ENCODE assay signal across 18 cellular contexts in the genomic region with DNA sequence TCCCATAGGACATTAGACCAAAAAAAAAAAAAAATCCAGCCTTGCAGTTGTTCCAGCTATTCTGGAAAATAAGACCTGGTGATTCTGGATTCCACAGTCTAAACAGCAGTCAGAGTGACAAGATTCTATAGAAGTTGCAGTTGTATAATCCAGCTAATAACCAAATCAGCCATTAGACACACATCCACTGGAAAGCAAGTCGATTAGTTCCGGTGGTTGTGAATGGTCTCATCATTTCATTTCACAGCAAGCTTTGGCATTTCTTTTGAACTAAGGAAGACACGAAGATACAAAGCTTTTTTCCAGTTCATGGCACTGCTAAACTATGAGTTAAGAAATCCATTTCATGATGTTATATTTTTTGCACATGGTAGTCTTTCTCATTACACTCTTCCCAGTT. TPM values are rescaled to one million over a fixed set of nuclear protein-coding genes. Genes with fewer than 3 reads are reported as not detected.
DNase-seq lines count a peak whose midpoint lies in the region; TF ChIP-seq lines count a peak whose summit lies in the region.
"Had no signal": no experiment of that assay in that cellular context is flagged by ENCODE, and none has a peak within 500 bp of the region (broad histone marks: within the 10 kb centered on the region; RNA-seq: fewer than 3 reads in every experiment).

No MANE protein-coding gene starts in this region.

- no peaks in the 10 kb centered on the region for H3K9me2 ChIP-seq in neural cell (ENCODE audit: insufficient read depth, low read length)

- H3K4me2 ChIP-seq in neural cell (ENCODE audit: low read length), result no peak overlapping the region

- no peak for TF ChIP-seq EP300 in neural cell (conservative IDR thresholded peaks at IDR 0.05; ENCODE audit: poor library complexity, severe bottlenecking)

- H3F3A ChIP-seq in neural cell (ENCODE audit: insufficient read depth, low read length, poor library complexity, severe bottlenecking), result no peaks in the 10 kb centered on the region

- H3K4me3 ChIP-seq in A673 (ENCODE audit: low read depth, low read length, poor library complexity, severe bottlenecking) (no peak overlapping the region), SK-N-MC (no peak overlapping the region), endodermal cell (ENCODE audit: low read length) (no peak overlapping the region), neural cell (ENCODE audit: low read length) (no peak overlapping the region), spleen (no peak overlapping the region)
- H3K4me3 ChIP-seq: HAP-1 had no signal

- no peaks in the 10 kb centered on the region for H3K9me3 ChIP-seq in A673 (ENCODE audit: low read depth, low read length, poor library complexity, severe bottlenecking)
- H3K9me3 ChIP-seq in SK-N-MC (ENCODE audit: low read depth, low read length), result no peaks in the 10 kb centered on the region
- no peaks in the 10 kb centered on the region for H3K9me3 ChIP-seq in endodermal cell (ENCODE audit: control insufficient read depth, low read length)
- H3K9me3 ChIP-seq in neural cell (ENCODE audit: low read length), result no peaks in the 10 kb centered on the region
- no peaks in the 10 kb centered on the region for H3K9me3 ChIP-seq in spleen
- H3K9me3 ChIP-seq: HAP-1 had no signal

- H3K4me3 Mint-ChIP-seq in endodermal cell, result no peak overlapping the region
- H3K4me3 Mint-ChIP-seq in MCF 10A (ENCODE audit: unreplicated experiment), result no peak overlapping the region
- H3K4me3 Mint-ChIP-seq: CD4-positive, alpha-beta memory T cell; HFFc6 had no signal

- peak; percentile 54 for DNase-seq in A673 (ENCODE audit: low spot score)
- DNase-seq in SK-N-MC (ENCODE audit: low read depth, low spot score), result peak; percentile 76
- no peak for DNase-seq in endodermal cell
- DNase-seq in NCI-H2171 treated with DMSO at 0.1 percent for 48 hours (lab: John Stamatoyannopoulos, UW), result no peak
- DNase-seq in MCF 10A (ENCODE audit: unreplicated experiment), result no peak
- no peak for DNase-seq in spleen
- DNase-seq in activated gamma-delta T cell (lab: John Stamatoyannopoulos, UW), result no peak
- DNase-seq: ACHN; AML-193; Calu3; CD4-positive, alpha-beta memory T cell; COR-L47; DND-41; GOT3; HFFc6 had no signal

- POLR2A ChIA-PET in A673 (lab: Charles Lee; ENCODE audit: low non-redundant PET) (interaction anchor here (0.7 kb wide), 1 partner anchor 87 kb away, joined by 8 read pairs; no protein-coding TSS in a partner anchor), MCF 10A (lab: Yijun Ruan, JAX) (interaction anchor here (0.7 kb wide), 1 partner anchor 10 kb away, joined by 3 read pairs; no protein-coding TSS in a partner anchor)

- intact Hi-C loops in A673 (cut with micrococcal nuclease; ENCODE audit: unreplicated experiment), result no loop called here
- intact Hi-C loops in MCF 10A (cut with micrococcal nuclease), result loop anchor here (10.0 kb wide), 1 partner anchor 60 kb away; no protein-coding TSS in a partner anchor
- intact Hi-C loops in spleen (cut with DNase I; ENCODE audit: low total_unique reads), result loop anchor here (10.0 kb wide), 1 partner anchor 180 kb away; no protein-coding TSS in a partner anchor

- no peak overlapping the region for H3K27ac ChIP-seq in A673 (ENCODE audit: low read depth, low read length, poor library complexity, severe bottlenecking)
- H3K27ac ChIP-seq in SK-N-MC, result peak overlapping the region; percentile 76
- H3K27ac ChIP-seq in endodermal cell (ENCODE audit: low read depth, low read length), result peak overlapping the region; percentile 93
- peak overlapping the region; percentile 77 for H3K27ac ChIP-seq in neural cell (ENCODE audit: low read length)
- no peak overlapping the region for H3K27ac ChIP-seq in spleen
- H3K27ac ChIP-seq: 22Rv1 had no signal

- TF ChIP-seq CTCF in A673 (conservative IDR thresholded peaks at IDR 0.05; ENCODE audit: low read depth, low read length) (no peak), endodermal cell (conservative IDR thresholded peaks at IDR 0.05) (no peak), neural cell (IDR thresholded peaks at IDR 0.05; ENCODE audit: poor library complexity, severe bottlenecking) (no peak), MCF 10A (IDR thresholded peaks at IDR 0.05; ENCODE audit: unreplicated experiment) (no peak), spleen (IDR thresholded peaks at IDR 0.05 in 8 of 11, conservative IDR thresholded peaks at IDR 0.05 in 3 of 11) (no peak)

- H3K27me3 Mint-ChIP-seq in endodermal cell (ENCODE audit: insufficient read depth) (peaks cover 60% of the 10 kb centered on the region), MCF 10A (ENCODE audit: insufficient read depth, unreplicated experiment) (peaks cover 81% of the 10 kb centered on the region)

- H3K27ac Mint-ChIP-seq in endodermal cell, result no peak overlapping the region
- no peak overlapping the region for H3K27ac Mint-ChIP-seq in MCF 10A (ENCODE audit: low read depth, unreplicated experiment)
- H3K27ac Mint-ChIP-seq: CD4-positive, alpha-beta memory T cell; HFFc6 had no signal

- WGBS in endodermal cell (ENCODE audit: insufficient coverage in 1 of 2, insufficient read length in 1 of 2), 2 experiments, result 78 to 94% methylated on average over 2 to 3 of the region's 3 CpGs
- WGBS in spleen, 5 donors, result 87 to 97% (median 88%) methylated on average over 3 of the region's 3 CpGs

- no peaks in the 10 kb centered on the region for H3K27me3 ChIP-seq in A673 (replicated peaks; ENCODE audit: insufficient read depth, low read depth, low read length, poor library complexity)
- H3K27me3 ChIP-seq in endodermal cell (ENCODE audit: control insufficient read depth, insufficient read depth, low read length, poor library complexity, severe bottlenecking), result peaks cover 16% of the 10 kb centered on the region
- H3K27me3 ChIP-seq in neural cell (ENCODE audit: insufficient read depth, low read depth, low read length), result no peaks in the 10 kb centered on the region
- H3K27me3 ChIP-seq in spleen (replicated peaks in 1 of 7), result peaks cover 0 to 43% (median 0%) of the 10 kb centered on the region in 7 donors

- no peak for TF ChIP-seq RAD21 in neural cell (conservative IDR thresholded peaks at IDR 0.05)

- TF ChIP-seq POLR2A in spleen (IDR thresholded peaks at IDR 0.05), result no peak

- no peaks in the 10 kb centered on the region for H3K36me3 Mint-ChIP-seq in endodermal cell (ENCODE audit: low read depth)
- no peaks in the 10 kb centered on the region for H3K36me3 Mint-ChIP-seq in MCF 10A (ENCODE audit: insufficient read depth, unreplicated experiment)
- H3K36me3 Mint-ChIP-seq: CD4-positive, alpha-beta memory T cell had no signal

- H3K9ac ChIP-seq in SK-N-MC (ENCODE audit: insufficient read length) (no peak overlapping the region), endodermal cell (ENCODE audit: extremely low read depth, low read length, poor library complexity, severe bottlenecking) (no peak overlapping the region), neural cell (ENCODE audit: low read length) (no peak overlapping the region)

- no peaks in the 10 kb centered on the region for H3K36me3 ChIP-seq in A673 (ENCODE audit: insufficient read depth, low read length, poor library complexity, severe bottlenecking)
- H3K36me3 ChIP-seq in SK-N-MC (ENCODE audit: insufficient read depth, low read length), result no peaks in the 10 kb centered on the region
- no peaks in the 10 kb centered on the region for H3K36me3 ChIP-seq in endodermal cell (ENCODE audit: control insufficient read depth, insufficient read depth, low read length)
- no peaks in the 10 kb centered on the region for H3K36me3 ChIP-seq in neural cell (ENCODE audit: insufficient read depth, low read length)
- no peaks in the 10 kb centered on the region for H3K36me3 ChIP-seq in spleen
- H3K36me3 ChIP-seq: HAP-1 had no signal

- no peak overlapping the region for H2AFZ ChIP-seq in neural cell (ENCODE audit: low read depth, low read length)

- CTCF ChIA-PET in A673 (lab: Charles Lee) (no interaction called here), MCF 10A (lab: Yijun Ruan, JAX) (interaction anchor here (0.6 to 1.3 kb wide), 8 partner anchors 85 to 490 kb away, joined by 3 to 6 read pairs (median 4); no protein-coding TSS in a partner anchor)

- no peaks in the 10 kb centered on the region for H4K20me1 ChIP-seq in neural cell (ENCODE audit: insufficient read depth)

- H3K79me2 ChIP-seq in neural cell (replicated peaks; ENCODE audit: insufficient read depth, low read length), result no peaks in the 10 kb centered on the region

- H3K4me1 ChIP-seq in A673 (ENCODE audit: insufficient read depth, low read length, poor library complexity, severe bottlenecking) (peaks cover 13% of the 10 kb centered on the region), endodermal cell (ENCODE audit: control insufficient read depth, insufficient read depth, low read length) (no peaks in the 10 kb centered on the region), spleen (peaks cover 0 to 13% (median 7%) of the 10 kb centered on the region in 6 donors)
- H3K4me1 ChIP-seq: HAP-1 had no signal

- H3K4me1 Mint-ChIP-seq in endodermal cell (no peaks in the 10 kb centered on the region), MCF 10A (ENCODE audit: insufficient read depth, unreplicated experiment) (peaks cover 4% of the 10 kb centered on the region)

- BruUV-seq in A673 (replicated peaks; lab: Mats Ljungman, UMichigan) (no TSS peak), MCF 10A (replicated peaks; lab: Mats Ljungman, UMichigan) (no TSS peak)

- no peaks in the 10 kb centered on the region for H3K9me3 Mint-ChIP-seq in endodermal cell
- H3K9me3 Mint-ChIP-seq in MCF 10A (ENCODE audit: unreplicated experiment), result no peaks in the 10 kb centered on the region
- H3K9me3 Mint-ChIP-seq: HFFc6 had no signal

TF ChIP-seq in neural cell, 6 proteins besides CTCF, POLR2A, EP300 and RAD21 (continues in another document):
- TF ChIP-seq TAF1 (IDR thresholded peaks at IDR 0.05; ENCODE audit: low read depth) (no peak), SMC3 (conservative IDR thresholded peaks at IDR 0.05; ENCODE audit: poor library complexity) (no peak), POLR2AphosphoS5 (IDR thresholded peaks at IDR 0.05) (no peak), EZH2 (IDR thresholded peaks at IDR 0.05; ENCODE audit: borderline replicate concordance, insufficient read depth, low read length, poor library complexity, severe bottlenecking) (no peak)

RNA-seq across cellular contexts. Expression of a gene that starts 54.4 kb away (rescaled TPM):
- 9.9 and 12.1 TPM in 2 replicates for total RNA-seq in A673 (2021)
- 10 to 100 TPM; 55.9 to 57.7 TPM for total RNA-seq in endodermal cell
- 20.4 TPM for polyA plus RNA-seq in endodermal cell (2013, experiment 1 of 2)
- polyA plus RNA-seq in endodermal cell (2013, experiment 2 of 2), result 20.4 TPM
- polyA plus RNA-seq in neural cell, result 0.20 and 0.32 TPM in 2 replicates
- polyA minus RNA-seq in neural cell, result not detected in 2 replicates
- total RNA-seq in MCF 10A (2022), result 25.2 and 29.2 TPM in 2 replicates
- 10 to 100 TPM; 17.5 to 54.8 (median 38.6) TPM for total RNA-seq in spleen
- 10 to 100 TPM in 2 of 3 donors, 1 to 10 TPM in 1; 9.8 to 16.2 (median 12.4) TPM for polyA plus RNA-seq in spleen

Comparison
In these comparisons a context has a peak if more than half of its experiments do, and no peak if none do; other contexts are left out.
1. DNase-seq: peak in A673 (single experiment) and SK-N-MC (single experiment); none in endodermal cell (single experiment), NCI-H2171 treated with DMSO at 0.1 percent for 48 hours (single experiment), MCF 10A (single experiment), spleen (single experiment) and activated gamma-delta T cell (single experiment).
2. H3K27ac ChIP-seq: peak in SK-N-MC (single experiment), endodermal cell (single experiment) and neural cell (single experiment); none in A673 (single experiment) and spleen (0 of 8).